ENCODE assay signal across 11 cellular contexts in genomic region chr12:64737539-64737938, GRCh38. TPM values are rescaled to one million over a fixed set of nuclear protein-coding genes. Genes with fewer than 3 reads are reported as not detected.
DNase-seq lines count a peak whose midpoint lies in the region; ATAC-seq, FAIRE-seq and TF ChIP-seq lines count a peak whose summit lies in the region.
"Had no signal": no experiment of that assay in that cellular context is flagged by ENCODE, and none has a peak within 500 bp of the region (broad histone marks: within the 10 kb centered on the region; RNA-seq: fewer than 3 reads in every experiment).

No MANE protein-coding gene starts in this region.

- peaks cover 4 to 13% of the 10 kb centered on the region in 2 experiments for H3K36me3 ChIP-seq in keratinocyte (ENCODE audit: control insufficient read depth in 2 of 2, extremely low read depth in 1 of 2, insufficient read depth in 2 of 2, low read length in 2 of 2)
- H3K36me3 ChIP-seq in osteoblast (ENCODE audit: insufficient read depth, low read length) = peaks cover 28% of the 10 kb centered on the region
- H3K36me3 ChIP-seq: neural progenitor cell had no signal

- H3K9ac ChIP-seq in keratinocyte (ENCODE audit: control insufficient read depth, extremely low read depth, insufficient read depth, low read length) = no peak overlapping the region
- H3K9ac ChIP-seq: neural progenitor cell had no signal

- H3K4me3 ChIP-seq in keratinocyte (ENCODE audit: control insufficient read depth in 2 of 3, extremely low read depth in 1 of 3, insufficient read depth in 2 of 3, low read depth in 1 of 3, low read length in 3 of 3) = no peak overlapping the region
- no peak overlapping the region for H3K4me3 ChIP-seq in osteoblast (ENCODE audit: insufficient read depth, low read length)
- H3K4me3 ChIP-seq: neural progenitor cell had no signal

- no peak overlapping the region for H3K4me3 Mint-ChIP-seq in activated CD8-positive, alpha-beta T cell treated with anti-CD3 and anti-CD28 coated beads, Interleukin-2, amount 10 ng/mL, durations not matched to agents 7 days and 5 days
- H3K4me3 Mint-ChIP-seq: neural progenitor cell had no signal

- peaks cover 54% of the 10 kb centered on the region for H3K36me3 Mint-ChIP-seq in activated CD8-positive, alpha-beta T cell treated with anti-CD3 and anti-CD28 coated beads, Interleukin-2, amount 10 ng/mL, durations not matched to agents 7 days and 5 days (ENCODE audit: low read depth)

- TF ChIP-seq CTCF in keratinocyte (optimal IDR thresholded peaks at IDR 0.05 in 1 of 3, IDR thresholded peaks at IDR 0.05 in 1 of 3, conservative IDR thresholded peaks at IDR 0.05 in 1 of 3; ENCODE audit: extremely low read depth in 1 of 3, insufficient read depth in 2 of 3, low read length in 3 of 3) (no peak), osteoblast (IDR thresholded peaks at IDR 0.05; ENCODE audit: extremely low read depth, low read depth, low read length) (no peak)

- CTCF ChIA-PET in activated CD8-positive, alpha-beta T cell treated with anti-CD3 and anti-CD28 coated beads, Interleukin-2, amount 10 ng/mL, durations not matched to agents 7 days and 5 days (lab: Charles Lee) = interaction anchor here (1.6 kb wide), 1 partner anchor 14 kb away, joined by 4 read pairs; no protein-coding TSS in a partner anchor

- dilution Hi-C loops in keratinocyte (cut with MboI; ENCODE audit: extremely low pct_ligation_motif_present, low sequenced_read_pairs) = no loop called here

- FAIRE-seq in keratinocyte (lab: Jason Lieb, UNC) = no peak
- FAIRE-seq: G401.6 had no signal

- no peaks in the 10 kb centered on the region for H3K27me3 Mint-ChIP-seq in activated CD8-positive, alpha-beta T cell treated with anti-CD3 and anti-CD28 coated beads, Interleukin-2, amount 10 ng/mL, durations not matched to agents 7 days and 5 days (ENCODE audit: low read depth)

- H3K79me2 ChIP-seq in keratinocyte (ENCODE audit: control insufficient read depth, insufficient read depth, low read length) = no peaks in the 10 kb centered on the region
- no peaks in the 10 kb centered on the region for H3K79me2 ChIP-seq in osteoblast (ENCODE audit: insufficient read depth, low read length)

- H3K9me3 Mint-ChIP-seq in activated CD8-positive, alpha-beta T cell treated with anti-CD3 and anti-CD28 coated beads, Interleukin-2, amount 10 ng/mL, durations not matched to agents 7 days and 5 days (ENCODE audit: insufficient read depth) = no peaks in the 10 kb centered on the region
- H3K9me3 Mint-ChIP-seq: neural progenitor cell had no signal

- peak overlapping the region; percentile 79 for H3K27ac Mint-ChIP-seq in activated CD8-positive, alpha-beta T cell treated with anti-CD3 and anti-CD28 coated beads, Interleukin-2, amount 10 ng/mL, durations not matched to agents 7 days and 5 days
- H3K27ac Mint-ChIP-seq: neural progenitor cell had no signal

- H3K9me1 ChIP-seq in keratinocyte (ENCODE audit: control insufficient read depth, extremely low read depth, insufficient read depth, low read length) = no peaks in the 10 kb centered on the region

- H3K4me2 ChIP-seq in keratinocyte (ENCODE audit: control insufficient read depth, extremely low read depth, insufficient read depth, low read depth, low read length) = peak overlapping the region; percentile 69
- no peak overlapping the region for H3K4me2 ChIP-seq in osteoblast (ENCODE audit: insufficient read depth, low read length)
- H3K4me2 ChIP-seq: neural progenitor cell had no signal

- ATAC-seq in activated CD8-positive, alpha-beta T cell treated with anti-CD3 and anti-CD28 coated beads, Interleukin-2, amount 10 ng/mL, durations not matched to agents 7 days and 5 days = peak; percentile 47

- no peaks in the 10 kb centered on the region for H4K20me1 ChIP-seq in keratinocyte (ENCODE audit: control insufficient read depth, extremely low read depth, insufficient read depth, low read length)
- peaks cover 3% of the 10 kb centered on the region for H4K20me1 ChIP-seq in osteoblast (ENCODE audit: insufficient read depth, low read length)

- H3K9me3 ChIP-seq in keratinocyte (ENCODE audit: control insufficient read depth, low read depth, low read length) (no peaks in the 10 kb centered on the region), osteoblast (ENCODE audit: low read depth, low read length) (no peaks in the 10 kb centered on the region)

- POLR2A ChIA-PET in activated CD8-positive, alpha-beta T cell treated with anti-CD3 and anti-CD28 coated beads, Interleukin-2, amount 10 ng/mL, durations not matched to agents 7 days and 5 days (lab: Charles Lee) = no interaction called here

- H3K4me1 ChIP-seq in keratinocyte (ENCODE audit: control insufficient read depth, extremely low read depth, insufficient read depth, low read length) = peaks cover 30% of the 10 kb centered on the region
- peaks cover 11% of the 10 kb centered on the region for H3K4me1 ChIP-seq in osteoblast (ENCODE audit: insufficient read depth, low read length)
- H3K4me1 ChIP-seq: neural progenitor cell had no signal

- no peaks in the 10 kb centered on the region for H3K27me3 ChIP-seq in keratinocyte (ENCODE audit: control insufficient read depth, extremely low read depth, insufficient read depth, low read length)
- H3K27me3 ChIP-seq in osteoblast (ENCODE audit: insufficient read depth, low read length) = no peaks in the 10 kb centered on the region
- H3K27me3 ChIP-seq: neural progenitor cell had no signal

- peak overlapping the region; percentile 47 for H3K27ac ChIP-seq in keratinocyte (ENCODE audit: control insufficient read depth, insufficient read depth, low read length)
- no peak overlapping the region for H3K27ac ChIP-seq in osteoblast (ENCODE audit: low read depth, low read length)
- H3K27ac ChIP-seq: neural progenitor cell had no signal

- H2AFZ ChIP-seq in keratinocyte (ENCODE audit: control insufficient read depth, low read length) = no peak overlapping the region
- H2AFZ ChIP-seq in osteoblast (ENCODE audit: low read length) = no peak overlapping the region
- H2AFZ ChIP-seq: neural progenitor cell had no signal

- DNase-seq in NCI-H2107 treated with DMSO at 0.1 percent for 48 hours (lab: John Stamatoyannopoulos, UW; ENCODE audit: unreplicated experiment) (peak; percentile 23), NCI-H2107 (lab: John Stamatoyannopoulos, UW) (no peak), NAMALWA (ENCODE audit: low spot score) (peak; percentile 16), keratinocyte (ENCODE audit: low read depth, low spot score) (no peak), osteoblast (ENCODE audit: insufficient read length, low spot score, missing footprints) (no peak), HUDEP-2 (lab: John Stamatoyannopoulos, UW; ENCODE audit: unreplicated experiment in 76 of 76) (no peak), NCI-H1092 (lab: John Stamatoyannopoulos, UW) (no peak)
- peak; percentile 49 for DNase-seq in activated CD8-positive, alpha-beta T cell treated with anti-CD3 and anti-CD28 coated beads, Interleukin-2, amount 10 ng/mL, durations not matched to agents 7 days and 5 days
- DNase-seq: islet precursor cell had no signal

- peaks cover 19% of the 10 kb centered on the region for H3K4me1 Mint-ChIP-seq in activated CD8-positive, alpha-beta T cell treated with anti-CD3 and anti-CD28 coated beads, Interleukin-2, amount 10 ng/mL, durations not matched to agents 7 days and 5 days (ENCODE audit: low read depth)
- H3K4me1 Mint-ChIP-seq: neural progenitor cell had no signal

RNA-seq across cellular contexts. Expression of gene GNS, which starts 21.7 kb away (rescaled TPM):
- total RNA-seq in activated CD8-positive, alpha-beta T cell treated with anti-CD3 and anti-CD28 coated beads, Interleukin-2, amount 10 ng/mL, durations not matched to agents 7 days and 5 days = 10 to 100 TPM; 22.1 to 23.2 TPM
- 48.4 to 57.8 TPM (median 57.8 TPM) in 3 replicates for polyA plus RNA-seq in keratinocyte
- polyA plus RNA-seq in keratinocyte (2011; ENCODE audit: low read depth) = 24.8 TPM
- 17.0 and 27.9 TPM in 2 replicates for polyA plus RNA-seq in keratinocyte (2011; cell fraction: cytosol; rRNA removed)
- polyA plus RNA-seq in keratinocyte (2011; cell fraction: nucleus; rRNA removed) = 96.5 and 103 TPM in 2 replicates
- polyA plus RNA-seq in keratinocyte (2012; ENCODE audit: low replicate concordance) = 29.7 and 35.6 TPM in 2 replicates
- polyA minus RNA-seq in keratinocyte = 55.7 to 119 TPM (median 116 TPM) in 3 replicates
- polyA minus RNA-seq in keratinocyte (2011; cell fraction: cytosol; rRNA and poly(A)+ RNA removed) = 47.4 TPM
- polyA minus RNA-seq in keratinocyte (2011; cell fraction: nucleus; rRNA and poly(A)+ RNA removed) = 127 and 260 TPM in 2 replicates
- total RNA-seq in osteoblast = 277 and 292 TPM in 2 replicates

Comparison
In these comparisons a context has a peak if more than half of its experiments do, and no peak if none do; other contexts are left out.
1. DNase-seq: peak in NCI-H2107 treated with DMSO at 0.1 percent for 48 hours (single experiment), NAMALWA (single experiment) and activated CD8-positive, alpha-beta T cell treated with anti-CD3 and anti-CD28 coated beads, Interleukin-2, amount 10 ng/mL, durations not matched to agents 7 days and 5 days (single experiment); none in NCI-H2107 (single experiment), keratinocyte (single experiment), osteoblast (single experiment), HUDEP-2 (0 of 76) and NCI-H1092 (single experiment).
2. RNA of gene GNS, which starts 21.7 kb away (total RNA-seq): 277 to 292 TPM in osteoblast; 22.1 to 23.2 TPM in activated CD8-positive, alpha-beta T cell treated with anti-CD3 and anti-CD28 coated beads, Interleukin-2, amount 10 ng/mL, durations not matched to agents 7 days and 5 days; every median in the first group is over 10 times any median in the second.